1 cellular context compared by ENCODE assay signal in the genomic region with DNA sequence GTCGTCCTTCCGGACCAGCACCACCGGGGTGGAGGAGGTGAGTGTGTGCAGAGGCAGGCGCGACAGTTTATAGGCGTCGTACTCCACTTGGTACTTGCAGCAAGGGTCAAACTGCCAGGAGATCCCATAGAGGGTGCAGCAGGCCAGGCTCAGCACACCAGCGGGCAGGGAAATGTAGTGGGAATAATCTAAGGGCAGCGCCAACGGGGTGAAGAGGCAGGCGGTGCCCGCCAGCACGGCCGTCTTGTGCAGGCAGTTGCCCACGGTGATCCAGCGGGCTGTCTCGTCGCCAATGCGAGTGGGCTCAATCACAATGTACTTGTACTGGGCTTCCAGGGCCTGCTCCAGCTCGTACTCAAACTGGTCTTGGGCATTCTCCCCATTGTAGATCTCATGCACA.
TF ChIP-seq lines count a peak whose summit lies in the region.

No MANE protein-coding gene starts in this region.

TF ChIP-seq in WTC11, 78 proteins besides CTCF, POLR2A, EP300 and RAD21 (continued from another document):
- TF ChIP-seq, protein P1, sequence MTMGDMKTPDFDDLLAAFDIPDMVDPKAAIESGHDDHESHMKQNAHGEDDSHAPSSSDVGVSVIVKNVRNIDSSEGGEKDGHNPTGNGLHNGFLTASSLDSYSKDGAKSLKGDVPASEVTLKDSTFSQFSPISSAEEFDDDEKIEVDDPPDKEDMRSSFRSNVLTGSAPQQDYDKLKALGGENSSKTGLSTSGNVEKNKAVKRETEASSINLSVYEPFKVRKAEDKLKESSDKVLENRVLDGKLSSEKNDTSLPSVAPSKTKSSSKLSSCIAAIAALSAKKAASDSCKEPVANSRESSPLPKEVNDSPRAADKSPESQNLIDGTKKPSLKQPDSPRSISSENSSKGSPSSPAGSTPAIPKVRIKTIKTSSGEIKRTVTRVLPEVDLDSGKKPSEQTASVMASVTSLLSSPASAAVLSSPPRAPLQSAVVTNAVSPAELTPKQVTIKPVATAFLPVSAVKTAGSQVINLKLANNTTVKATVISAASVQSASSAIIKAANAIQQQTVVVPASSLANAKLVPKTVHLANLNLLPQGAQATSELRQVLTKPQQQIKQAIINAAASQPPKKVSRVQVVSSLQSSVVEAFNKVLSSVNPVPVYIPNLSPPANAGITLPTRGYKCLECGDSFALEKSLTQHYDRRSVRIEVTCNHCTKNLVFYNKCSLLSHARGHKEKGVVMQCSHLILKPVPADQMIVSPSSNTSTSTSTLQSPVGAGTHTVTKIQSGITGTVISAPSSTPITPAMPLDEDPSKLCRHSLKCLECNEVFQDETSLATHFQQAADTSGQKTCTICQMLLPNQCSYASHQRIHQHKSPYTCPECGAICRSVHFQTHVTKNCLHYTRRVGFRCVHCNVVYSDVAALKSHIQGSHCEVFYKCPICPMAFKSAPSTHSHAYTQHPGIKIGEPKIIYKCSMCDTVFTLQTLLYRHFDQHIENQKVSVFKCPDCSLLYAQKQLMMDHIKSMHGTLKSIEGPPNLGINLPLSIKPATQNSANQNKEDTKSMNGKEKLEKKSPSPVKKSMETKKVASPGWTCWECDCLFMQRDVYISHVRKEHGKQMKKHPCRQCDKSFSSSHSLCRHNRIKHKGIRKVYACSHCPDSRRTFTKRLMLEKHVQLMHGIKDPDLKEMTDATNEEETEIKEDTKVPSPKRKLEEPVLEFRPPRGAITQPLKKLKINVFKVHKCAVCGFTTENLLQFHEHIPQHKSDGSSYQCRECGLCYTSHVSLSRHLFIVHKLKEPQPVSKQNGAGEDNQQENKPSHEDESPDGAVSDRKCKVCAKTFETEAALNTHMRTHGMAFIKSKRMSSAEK (CRISPR knock-in tag; IDR thresholded peaks at IDR 0.05; ENCODE audit: borderline replicate concordance), result no peak
- no peak for TF ChIP-seq MYBL2 (CRISPR knock-in tag; IDR thresholded peaks at IDR 0.05)
TF ChIP-seq in WTC11: peak in this region for 0.
